ENCODE assay signal across 23 cellular contexts in genomic region chr22:20542736-20543135, GRCh38. TPM values are rescaled to one million over a fixed set of nuclear protein-coding genes. Genes with fewer than 3 reads are reported as not detected.
DNase-seq lines count a peak whose midpoint lies in the region; ATAC-seq and TF ChIP-seq lines count a peak whose summit lies in the region.
"Had no signal": no experiment of that assay in that cellular context is flagged by ENCODE, and none has a peak within 500 bp of the region (broad histone marks: within the 10 kb centered on the region; RNA-seq: fewer than 3 reads in every experiment).

No MANE protein-coding gene starts in this region.

- POLR2A ChIA-PET in RWPE1 (lab: Yijun Ruan, JAX; ENCODE audit: low non-redundant PET) (no interaction called here), GM10248 (lab: Yijun Ruan, JAX) (no interaction called here)

- CTCF ChIA-PET in RWPE1 (lab: Yijun Ruan, JAX) = no interaction called here
- CTCF ChIA-PET in GM10248 (lab: Yijun Ruan, JAX) = interaction anchor here (1.1 to 1.2 kb wide), 2 partner anchors 12 to 22 kb away, joined by 3 read pairs; no protein-coding TSS in a partner anchor

- DNase-seq in activated naive CD8-positive, alpha-beta T cell treated with anti-CD3 and anti-CD28 coated beads, Interleukin-2, amount 50 U/mL, for 24 hours = no peak
- DNase-seq in RWPE1 (ENCODE audit: low spot score) (no peak), chondrocyte (ENCODE audit: low spot score) (no peak), GM10248 (ENCODE audit: extremely low spot score) (no peak)
- DNase-seq in stimulated activated effector memory CD8-positive, alpha-beta T cell treated with anti-CD3 and anti-CD28 coated beads, Interleukin-12 subunit alpha, Interleukin-12 subunit beta, amount 100 ng/mL, for 72 hours (ENCODE audit: low spot score in 2 of 2) = no peak
- no peak for DNase-seq in activated effector memory CD4-positive, alpha-beta T cell treated with Interleukin-2 at 50 U/mL for 16 hours
- DNase-seq: activated CD4-positive, alpha-beta T cell treated with anti-CD3 and anti-CD28 coated beads, Interleukin-2, amount 50 U/mL, for 4 hours; brain microvascular endothelial cell; midbrain; NCI-H1092; NCI-H187; NCI-H2171 treated with DMSO at 0.1 percent for 48 hours; NCI-H524 treated with DMSO at 0.1 percent for 48 hours; Peyer's patch; T-helper 1 cell had no signal

- no peak overlapping the region for H3K4me3 Mint-ChIP-seq in activated naive CD8-positive, alpha-beta T cell
- no peak overlapping the region for H3K4me3 Mint-ChIP-seq in activated naive CD8-positive, alpha-beta T cell treated with anti-CD3 and anti-CD28 coated beads, Interleukin-2, amount 50 U/mL, for 24 hours
- no peak overlapping the region for H3K4me3 Mint-ChIP-seq in chondrocyte (ENCODE audit: unreplicated experiment)
- no peak overlapping the region for H3K4me3 Mint-ChIP-seq in stimulated activated effector memory CD8-positive, alpha-beta T cell treated with anti-CD3 and anti-CD28 coated beads, Interleukin-12 subunit alpha, Interleukin-12 subunit beta, amount 100 ng/mL, for 72 hours
- H3K4me3 Mint-ChIP-seq: neural crest cell; stimulated activated naive CD8-positive, alpha-beta T cell treated with anti-CD3 and anti-CD28 coated beads, Interleukin-15, Interleukin-2, amounts not matched to agents 100 ng/mL and 50 ng/mL, for 24 hours had no signal

- H3K36me3 Mint-ChIP-seq in activated naive CD8-positive, alpha-beta T cell = peaks cover 22% of the 10 kb centered on the region
- peaks cover 52% of the 10 kb centered on the region for H3K36me3 Mint-ChIP-seq in activated naive CD8-positive, alpha-beta T cell treated with anti-CD3 and anti-CD28 coated beads, Interleukin-2, amount 50 U/mL, for 24 hours (ENCODE audit: low read depth)
- peaks cover 32% of the 10 kb centered on the region for H3K36me3 Mint-ChIP-seq in chondrocyte (ENCODE audit: low read depth)
- peaks cover 86% of the 10 kb centered on the region for H3K36me3 Mint-ChIP-seq in stimulated activated effector memory CD8-positive, alpha-beta T cell treated with anti-CD3 and anti-CD28 coated beads, Interleukin-12 subunit alpha, Interleukin-12 subunit beta, amount 100 ng/mL, for 72 hours

- ATAC-seq in activated naive CD8-positive, alpha-beta T cell treated with anti-CD3 and anti-CD28 coated beads, Interleukin-2, amount 50 U/mL, for 24 hours = no peak
- ATAC-seq in stimulated activated effector memory CD8-positive, alpha-beta T cell treated with anti-CD3 and anti-CD28 coated beads, Interleukin-12 subunit alpha, Interleukin-12 subunit beta, amount 100 ng/mL, for 72 hours = no peak
- ATAC-seq: gastroesophageal sphincter, right lobe of liver had no signal

- H3K27ac Mint-ChIP-seq in activated naive CD8-positive, alpha-beta T cell = peak overlapping the region; percentile 76
- H3K27ac Mint-ChIP-seq in activated naive CD8-positive, alpha-beta T cell treated with anti-CD3 and anti-CD28 coated beads, Interleukin-2, amount 50 U/mL, for 24 hours = no peak overlapping the region
- peak overlapping the region; percentile 30 for H3K27ac Mint-ChIP-seq in chondrocyte (ENCODE audit: unreplicated experiment)
- H3K27ac Mint-ChIP-seq in stimulated activated effector memory CD8-positive, alpha-beta T cell treated with anti-CD3 and anti-CD28 coated beads, Interleukin-12 subunit alpha, Interleukin-12 subunit beta, amount 100 ng/mL, for 72 hours = peak overlapping the region; percentile 58
- H3K27ac Mint-ChIP-seq: stimulated activated naive CD8-positive, alpha-beta T cell treated with anti-CD3 and anti-CD28 coated beads, Interleukin-15, Interleukin-2, amounts not matched to agents 100 ng/mL and 50 ng/mL, for 24 hours had no signal

- H3K27ac ChIP-seq in RWPE1 = peak overlapping the region; percentile 65; the same call in 1 of the 2 replicates
- H3K27ac ChIP-seq: brain microvascular endothelial cell, C4-2B, esophagus muscularis mucosa, gastroesophageal sphincter, Peyer's patch, right lobe of liver, SJSA1 had no signal

- H3K9me3 Mint-ChIP-seq in activated naive CD8-positive, alpha-beta T cell (ENCODE audit: low read depth) = no peaks in the 10 kb centered on the region
- H3K9me3 Mint-ChIP-seq in activated naive CD8-positive, alpha-beta T cell treated with anti-CD3 and anti-CD28 coated beads, Interleukin-2, amount 50 U/mL, for 24 hours = no peaks in the 10 kb centered on the region
- peaks cover 5% of the 10 kb centered on the region for H3K9me3 Mint-ChIP-seq in chondrocyte (ENCODE audit: low read depth)
- H3K9me3 Mint-ChIP-seq in stimulated activated effector memory CD8-positive, alpha-beta T cell treated with anti-CD3 and anti-CD28 coated beads, Interleukin-12 subunit alpha, Interleukin-12 subunit beta, amount 100 ng/mL, for 72 hours = no peaks in the 10 kb centered on the region
- H3K9me3 Mint-ChIP-seq: neural crest cell; stimulated activated naive CD8-positive, alpha-beta T cell treated with anti-CD3 and anti-CD28 coated beads, Interleukin-15, Interleukin-2, amounts not matched to agents 100 ng/mL and 50 ng/mL, for 24 hours had no signal

- TF ChIP-seq CTCF in RWPE1 (conservative IDR thresholded peaks at IDR 0.05; ENCODE audit: low read depth) = no peak
- no peak for TF ChIP-seq CTCF in chondrocyte (IDR thresholded peaks at IDR 0.05)
- TF ChIP-seq CTCF in GM10248 (IDR thresholded peaks at IDR 0.05; ENCODE audit: control extremely low read depth, extremely low read depth, low read depth, missing control alignments) = no peak

- H3K27me3 Mint-ChIP-seq in activated naive CD8-positive, alpha-beta T cell = no peaks in the 10 kb centered on the region
- no peaks in the 10 kb centered on the region for H3K27me3 Mint-ChIP-seq in activated naive CD8-positive, alpha-beta T cell treated with anti-CD3 and anti-CD28 coated beads, Interleukin-2, amount 50 U/mL, for 24 hours
- H3K27me3 Mint-ChIP-seq in chondrocyte (ENCODE audit: low read depth) = no peaks in the 10 kb centered on the region
- H3K27me3 Mint-ChIP-seq: stimulated activated naive CD8-positive, alpha-beta T cell treated with anti-CD3 and anti-CD28 coated beads, Interleukin-15, Interleukin-2, amounts not matched to agents 100 ng/mL and 50 ng/mL, for 24 hours had no signal

- H3K4me1 Mint-ChIP-seq in activated naive CD8-positive, alpha-beta T cell (ENCODE audit: low read depth) = peaks cover 55% of the 10 kb centered on the region
- peaks cover 33% of the 10 kb centered on the region for H3K4me1 Mint-ChIP-seq in activated naive CD8-positive, alpha-beta T cell treated with anti-CD3 and anti-CD28 coated beads, Interleukin-2, amount 50 U/mL, for 24 hours
- H3K4me1 Mint-ChIP-seq in chondrocyte (ENCODE audit: low read depth) = peaks cover 30% of the 10 kb centered on the region
- peaks cover 26% of the 10 kb centered on the region for H3K4me1 Mint-ChIP-seq in stimulated activated effector memory CD8-positive, alpha-beta T cell treated with anti-CD3 and anti-CD28 coated beads, Interleukin-12 subunit alpha, Interleukin-12 subunit beta, amount 100 ng/mL, for 72 hours

RNA-seq across cellular contexts. Expression of gene MED15, which starts 35.3 kb away (rescaled TPM):
- 105 to 111 TPM (median 110 TPM) in 3 replicates for total RNA-seq in chondrocyte

RNA-seq across cellular contexts. Expression of gene KLHL22, which starts 47.1 kb away (rescaled TPM):
- total RNA-seq in chondrocyte = 37.3 to 49.3 TPM (median 37.7 TPM) in 3 replicates
